Comparison of ENCODE assay signal across 11 cellular contexts in the genomic region with DNA sequence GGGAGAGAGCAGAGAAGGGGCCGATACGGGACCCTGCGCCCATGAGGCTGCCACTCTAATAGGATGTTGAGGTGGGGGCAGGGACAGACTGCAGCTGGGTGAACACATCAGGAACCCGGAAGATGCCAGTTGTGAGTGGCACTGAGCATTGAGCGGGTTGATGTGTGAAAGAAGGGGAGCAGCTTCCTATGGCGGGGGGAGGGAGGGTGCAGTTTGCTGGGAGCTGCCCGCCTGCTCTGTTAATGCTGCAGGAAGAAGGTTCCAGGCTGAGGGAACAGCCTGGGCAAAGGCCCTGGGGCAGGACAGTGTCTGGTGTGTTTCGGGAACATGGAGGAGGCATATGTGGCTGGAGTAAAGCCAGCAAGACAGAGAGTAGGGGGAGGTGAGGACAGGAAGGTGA. TPM values are rescaled to one million over a fixed set of nuclear protein-coding genes. Genes with fewer than 3 reads are reported as not detected.
A peak's percentile ranks its signal among the peaks of the same experiment; 100 is the strongest.
DNase-seq lines count a peak whose midpoint lies in the region; ATAC-seq, FAIRE-seq and TF ChIP-seq lines count a peak whose summit lies in the region.
"Had no signal": no experiment of that assay in that cellular context is flagged by ENCODE, and none has a peak within 500 bp of the region (broad histone marks: within the 10 kb centered on the region; RNA-seq: fewer than 3 reads in every experiment).

No MANE protein-coding gene starts in this region.

- peak overlapping the region; percentile 60 for H3K27ac Mint-ChIP-seq in Caco-2 (ENCODE audit: unreplicated experiment)
- H3K27ac Mint-ChIP-seq in central memory CD8-positive, alpha-beta T cell (ENCODE audit: low read depth): peak overlapping the region; percentile 85
- H3K27ac Mint-ChIP-seq in naive B cell: peak overlapping the region in 4 of 6 donors; percentile 54 to 92 (median 84)

- no peak for TF ChIP-seq POLR2A in A549 (IDR thresholded peaks at IDR 0.05; ENCODE audit: low read length)

- no peak overlapping the region for H3K4me3 ChIP-seq in A549
- no peak overlapping the region for H3K4me3 ChIP-seq in Caco-2 (ENCODE audit: low read depth, low read length)
- H3K4me3 ChIP-seq in MM.1S (ENCODE audit: low read length): no peak overlapping the region
- H3K4me3 ChIP-seq: tibial nerve had no signal

- H3K4me3 Mint-ChIP-seq in Caco-2 (ENCODE audit: unreplicated experiment): no peak overlapping the region
- H3K4me3 Mint-ChIP-seq in central memory CD8-positive, alpha-beta T cell: peak overlapping the region; percentile 64
- H3K4me3 Mint-ChIP-seq in naive B cell: peak overlapping the region in 4 of 8 donors; percentile 16 to 42 (median 28)

- no peaks in the 10 kb centered on the region for H3F3A ChIP-seq in MM.1S (ENCODE audit: insufficient read depth, low read length)

- H4K20me1 ChIP-seq in MM.1S (ENCODE audit: insufficient read depth, low read length): peaks cover 4% of the 10 kb centered on the region; the same call in 1 of the 2 replicates

- H3K4me1 ChIP-seq in A549 (peaks cover 66% of the 10 kb centered on the region), Caco-2 (no peaks in the 10 kb centered on the region), MM.1S (ENCODE audit: low read length) (no peaks in the 10 kb centered on the region)

- CTCF ChIA-PET in A549 (lab: Yijun Ruan, JAX): no interaction called here
- CTCF ChIA-PET in Caco-2 (lab: Charles Lee): no interaction called here

- H3K36me3 ChIP-seq in Caco-2 (ENCODE audit: control insufficient read depth, insufficient read depth, low read length) (no peaks in the 10 kb centered on the region; the same call in 1 of the 2 replicates), MM.1S (replicated peaks; ENCODE audit: insufficient read depth, low read length) (no peaks in the 10 kb centered on the region)
- H3K36me3 ChIP-seq: tibial nerve had no signal

- no peak for ATAC-seq in A549
- peak; percentile 65 for ATAC-seq in central memory CD8-positive, alpha-beta T cell (replicated peaks; ENCODE audit: extremely low read depth, poor library complexity, severe bottlenecking)
- no peak for ATAC-seq in naive B cell (ENCODE audit: low read depth in 2 of 2)
- ATAC-seq in HG02798 (IDR thresholded peaks at IDR 0.05; ENCODE audit: poor library complexity, unreplicated experiment): no peak
- no peak for ATAC-seq in GM21515 (IDR thresholded peaks at IDR 0.05; ENCODE audit: unreplicated experiment)
- no peak for ATAC-seq in HG03442 (IDR thresholded peaks at IDR 0.05; ENCODE audit: unreplicated experiment)

- H3K36me3 Mint-ChIP-seq in Caco-2 (ENCODE audit: insufficient read depth, unreplicated experiment) (peaks cover 18% of the 10 kb centered on the region), naive B cell (no peaks in the 10 kb centered on the region)
- peaks cover 24% of the 10 kb centered on the region for H3K36me3 Mint-ChIP-seq in central memory CD8-positive, alpha-beta T cell (ENCODE audit: insufficient read depth)

- H3K4me1 Mint-ChIP-seq in Caco-2 (ENCODE audit: low read depth, unreplicated experiment) (peaks cover 6% of the 10 kb centered on the region), naive B cell (peaks cover 56 to 93% (median 80%) of the 10 kb centered on the region in 3 donors)
- H3K4me1 Mint-ChIP-seq in central memory CD8-positive, alpha-beta T cell: peaks cover 62% of the 10 kb centered on the region

- TF ChIP-seq CTCF in A549 (IDR thresholded peaks at IDR 0.05): no peak
- TF ChIP-seq CTCF in Caco-2 (IDR thresholded peaks at IDR 0.05; ENCODE audit: insufficient read depth in 1 of 2, low read depth in 1 of 2, low read length in 1 of 2, severe bottlenecking in 1 of 2, unreplicated experiment in 1 of 2): no peak
- TF ChIP-seq CTCF in MM.1S (IDR thresholded peaks at IDR 0.05; ENCODE audit: low read length): no peak

- H2AFZ ChIP-seq in MM.1S (ENCODE audit: low read length): no peak overlapping the region

- no peaks in the 10 kb centered on the region for H3K27me3 Mint-ChIP-seq in Caco-2 (ENCODE audit: insufficient read depth, unreplicated experiment)
- no peaks in the 10 kb centered on the region for H3K27me3 Mint-ChIP-seq in central memory CD8-positive, alpha-beta T cell
- H3K27me3 Mint-ChIP-seq in naive B cell: no peaks in the 10 kb centered on the region

- H3K9me2 ChIP-seq in MM.1S (replicated peaks; ENCODE audit: insufficient read depth, low read length): no peaks in the 10 kb centered on the region

- POLR2A ChIA-PET in A549 (lab: Yijun Ruan, JAX) (no interaction called here), Caco-2 (lab: Charles Lee) (no interaction called here)

- no peak for DNase-seq in A549 (ENCODE audit: low read depth in 1 of 2, low spot score in 1 of 2)
- DNase-seq in Caco-2: no peak
- no peak for DNase-seq in central memory CD8-positive, alpha-beta T cell (ENCODE audit: low spot score in 2 of 2)
- DNase-seq in naive B cell: no peak
- DNase-seq in MM.1S: no peak
- DNase-seq: SIG-M5 had no signal

- no peak for FAIRE-seq in A549 (lab: Jason Lieb, UNC)
- FAIRE-seq: islet of Langerhans had no signal

- 73% methylated on average over 7 of the region's 8 CpGs for WGBS in A549 (ENCODE audit: missing lambda C conversion rate)

- no peak overlapping the region for H3K9ac ChIP-seq in MM.1S (ENCODE audit: low read length)

- H3K4me2 ChIP-seq in A549: peak overlapping the region; percentile 51
- no peak overlapping the region for H3K4me2 ChIP-seq in MM.1S (ENCODE audit: low read depth, low read length)

- H3K9me3 Mint-ChIP-seq in Caco-2 (ENCODE audit: unreplicated experiment): no peaks in the 10 kb centered on the region
- H3K9me3 Mint-ChIP-seq in central memory CD8-positive, alpha-beta T cell: no peaks in the 10 kb centered on the region
- H3K9me3 Mint-ChIP-seq in naive B cell: no peaks in the 10 kb centered on the region

- H3K27ac ChIP-seq in A549 (peak overlapping the region; percentile 78 to 91), MM.1S (ENCODE audit: low read length) (no peak overlapping the region)

- H3K9me3 ChIP-seq in A549 (no peaks in the 10 kb centered on the region), Caco-2 (no peaks in the 10 kb centered on the region), MM.1S (replicated peaks; ENCODE audit: insufficient read depth, low read length) (no peaks in the 10 kb centered on the region)
- H3K9me3 ChIP-seq: tibial nerve had no signal

- intact Hi-C loops in Caco-2 (cut with micrococcal nuclease; ENCODE audit: unreplicated experiment): no loop called here

- no peak for TF ChIP-seq RAD21 in A549 (conservative IDR thresholded peaks at IDR 0.05 in 1 of 2, IDR thresholded peaks at IDR 0.05 in 1 of 2)

- H3K27me3 ChIP-seq in Caco-2 (replicated peaks; ENCODE audit: control insufficient read depth, insufficient read depth, low read length): no peaks in the 10 kb centered on the region
- no peaks in the 10 kb centered on the region for H3K27me3 ChIP-seq in MM.1S (replicated peaks; ENCODE audit: insufficient read depth, low read length)
- H3K27me3 ChIP-seq: tibial nerve had no signal

- BruUV-seq in Caco-2 (replicated peaks; lab: Mats Ljungman, UMichigan): no TSS peak

- H3K79me2 ChIP-seq in MM.1S (ENCODE audit: low read length): peaks cover 94% of the 10 kb centered on the region

- no peak for TF ChIP-seq EP300 in A549 (IDR thresholded peaks at IDR 0.05)

TF ChIP-seq in A549, 52 proteins besides CTCF, POLR2A, EP300 and RAD21 (continues in another document):
- no peak for TF ChIP-seq ELK1 (IDR thresholded peaks at IDR 0.05; ENCODE audit: low read depth, low read length)
- no peak for TF ChIP-seq GATA3 (IDR thresholded peaks at IDR 0.05; ENCODE audit: borderline replicate concordance)
- TF ChIP-seq FOSL2 (IDR thresholded peaks at IDR 0.05): no peak
- no peak for TF ChIP-seq FOSL2 (CRISPR knock-in tag; IDR thresholded peaks at IDR 0.05)
- TF ChIP-seq RNF2 (IDR thresholded peaks at IDR 0.05; ENCODE audit: borderline replicate concordance, low read depth): no peak
- no peak for TF ChIP-seq ESRRA (IDR thresholded peaks at IDR 0.05; ENCODE audit: borderline replicate concordance, low read length)
- no peak for TF ChIP-seq CBX8 (IDR thresholded peaks at IDR 0.05)
- TF ChIP-seq, protein P1, sequence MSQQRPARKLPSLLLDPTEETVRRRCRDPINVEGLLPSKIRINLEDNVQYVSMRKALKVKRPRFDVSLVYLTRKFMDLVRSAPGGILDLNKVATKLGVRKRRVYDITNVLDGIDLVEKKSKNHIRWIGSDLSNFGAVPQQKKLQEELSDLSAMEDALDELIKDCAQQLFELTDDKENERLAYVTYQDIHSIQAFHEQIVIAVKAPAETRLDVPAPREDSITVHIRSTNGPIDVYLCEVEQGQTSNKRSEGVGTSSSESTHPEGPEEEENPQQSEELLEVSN (IDR thresholded peaks at IDR 0.05; ENCODE audit: borderline replicate concordance, low read depth): no peak
- no peak for TF ChIP-seq JUN (IDR thresholded peaks at IDR 0.05)
- no peak for TF ChIP-seq TFCP2L1 (CRISPR knock-in tag; IDR thresholded peaks at IDR 0.05)
- no peak for TF ChIP-seq RARB (CRISPR knock-in tag; IDR thresholded peaks at IDR 0.05)
- no peak for TF ChIP-seq KDM5A (IDR thresholded peaks at IDR 0.05)
- TF ChIP-seq NR3C1 (IDR thresholded peaks at IDR 0.05): no peak
- no peak for TF ChIP-seq HOXB5 (CRISPR knock-in tag; IDR thresholded peaks at IDR 0.05)

RNA-seq across cellular contexts. Expression of gene DNM2, which starts 29.8 kb away (rescaled TPM):
- polyA plus RNA-seq in A549 (2011; rRNA removed) (32.9 and 52.4 TPM in 2 replicates), A549 (2017; fragmentation: RNase III; extraction: RNeasy Plus Mini Kit Qiagen cat#74134 plus additional on column Dnase treatment) (55.8 to 58.5 TPM (median 57.3 TPM) in 3 replicates), naive B cell (ENCODE audit: low read depth in 6 of 6) (100 to 1,000 TPM in 1 of 6 donors, 10 to 100 TPM in 5; 53.6 to 111 (median 63.0) TPM)
- 32.5 and 44.3 TPM in 2 replicates for polyA plus RNA-seq in A549 (2012; cell fraction: cytosol; rRNA removed)
- polyA plus RNA-seq in A549 (2012; cell fraction: nucleus; rRNA removed): 83.5 and 91.5 TPM in 2 replicates
- polyA minus RNA-seq in A549 (2011; rRNA and poly(A)+ RNA removed): 128 and 145 TPM in 2 replicates
- 137 and 138 TPM in 2 replicates for total RNA-seq in Caco-2 (2022)

RNA-seq across cellular contexts. Expression of gene QTRT1, which starts 46.4 kb away (rescaled TPM):
- polyA plus RNA-seq in A549 (2011; rRNA removed) (23.6 and 24.3 TPM in 2 replicates), A549 (2017; fragmentation: RNase III; extraction: RNeasy Plus Mini Kit Qiagen cat#74134 plus additional on column Dnase treatment) (42.2 to 47.6 TPM (median 42.5 TPM) in 3 replicates), naive B cell (ENCODE audit: low read depth in 6 of 6) (10 to 100 TPM; 39.0 to 82.5 (median 46.2) TPM)
- polyA plus RNA-seq in A549 (2012; cell fraction: cytosol; rRNA removed): 77.6 and 81.1 TPM in 2 replicates
- polyA plus RNA-seq in A549 (2012; cell fraction: nucleus; rRNA removed): 264 and 338 TPM in 2 replicates
- polyA minus RNA-seq in A549 (2011; rRNA and poly(A)+ RNA removed): 7.8 and 16.5 TPM in 2 replicates
- total RNA-seq in Caco-2 (2022): 32.2 and 43.4 TPM in 2 replicates
